9 cellular contexts compared by ENCODE assay signal in the genomic region with DNA sequence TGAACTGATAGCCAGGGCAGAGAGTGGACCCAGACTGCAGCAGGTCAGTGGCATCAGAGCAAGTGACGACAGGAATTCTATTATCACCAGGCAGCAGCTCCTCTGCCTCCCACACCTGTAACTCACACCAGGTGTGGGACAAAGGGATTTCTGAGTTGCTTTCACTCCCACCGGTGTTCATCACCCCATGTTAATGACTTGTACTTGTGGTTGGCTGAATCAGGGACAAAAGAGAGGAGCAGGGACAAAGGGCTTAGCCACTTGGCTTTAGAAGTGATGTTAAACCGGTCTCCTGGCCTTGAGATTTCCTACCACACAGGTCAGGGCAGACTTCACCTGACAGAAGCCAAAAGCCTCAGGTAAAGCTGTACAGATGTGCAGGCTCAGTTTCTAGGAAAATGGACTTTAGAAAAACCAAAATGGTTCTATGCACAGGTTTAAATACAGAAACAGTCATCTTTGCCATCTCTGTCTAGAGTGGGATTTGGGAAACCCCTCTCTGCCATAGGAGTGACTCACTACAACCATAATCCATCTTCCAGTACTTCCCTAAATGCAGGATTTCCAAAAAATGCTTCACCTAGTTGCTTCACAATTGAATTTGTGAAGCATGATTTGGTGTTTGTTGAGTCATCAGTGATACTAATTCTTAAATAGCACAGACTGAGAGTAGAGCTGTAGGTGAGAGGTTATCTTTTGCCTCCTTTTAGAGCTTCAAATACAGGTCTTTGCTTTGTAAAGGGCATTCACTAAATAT.
A peak's percentile ranks its signal among the peaks of the same experiment; 100 is the strongest.
DNase-seq lines count a peak whose midpoint lies in the region; ATAC-seq and TF ChIP-seq lines count a peak whose summit lies in the region.
"Had no signal": no experiment of that assay in that cellular context is flagged by ENCODE, and none has a peak within 500 bp of the region (broad histone marks: within the 10 kb centered on the region; RNA-seq: fewer than 3 reads in every experiment).

No MANE protein-coding gene starts in this region.

- ATAC-seq in Right ventricle myocardium superior (ENCODE audit: poor library complexity) (no peak), T-cell (replicated peaks in 1 of 4) (no peak), upper lobe of right lung (no peak), HG03442 (IDR thresholded peaks at IDR 0.05; ENCODE audit: unreplicated experiment) (no peak)

- peaks cover 44% of the 10 kb centered on the region for H3K36me3 Mint-ChIP-seq in T-cell
- H3K36me3 Mint-ChIP-seq in endodermal cell (ENCODE audit: low read depth): no peaks in the 10 kb centered on the region

- H3K36me3 ChIP-seq in cardiac muscle cell: no peaks in the 10 kb centered on the region
- H3K36me3 ChIP-seq in upper lobe of right lung: no peaks in the 10 kb centered on the region
- no peaks in the 10 kb centered on the region for H3K36me3 ChIP-seq in endodermal cell (ENCODE audit: control insufficient read depth, insufficient read depth, low read length)
- H3K36me3 ChIP-seq in H7 (replicated peaks; ENCODE audit: control insufficient read depth, insufficient read depth, low read length): no peaks in the 10 kb centered on the region
- H3K36me3 ChIP-seq: prostate gland had no signal

- TF ChIP-seq CTCF in cardiac muscle cell (IDR thresholded peaks at IDR 0.05; ENCODE audit: low read depth, low read length): no peak
- no peak for TF ChIP-seq CTCF in upper lobe of right lung (IDR thresholded peaks at IDR 0.05)
- no peak for TF ChIP-seq CTCF in endodermal cell (conservative IDR thresholded peaks at IDR 0.05)

- H3K27me3 Mint-ChIP-seq in T-cell (no peaks in the 10 kb centered on the region), endodermal cell (ENCODE audit: insufficient read depth) (peaks cover 2% of the 10 kb centered on the region)

- DNase-seq in cardiac muscle cell (ENCODE audit: low read depth in 1 of 2, low spot score in 1 of 2) (peak in 1 of 2 donors; percentile 48), Right ventricle myocardium superior (no peak), T-cell (no peak), glomerular visceral epithelial cell (ENCODE audit: extremely low spot score) (peak; percentile 22), upper lobe of right lung (no peak), endodermal cell (no peak), H7 (no peak)

- H3K4me1 Mint-ChIP-seq in T-cell: peaks cover 76 to 90% (median 89%) of the 10 kb centered on the region in 3 donors
- H3K4me1 Mint-ChIP-seq in endodermal cell: peaks cover 3% of the 10 kb centered on the region

- POLR2A ChIA-PET in T-cell (lab: Charles Lee): interaction anchor here in 1 of 2 donors (0.6 to 1.4 kb wide), 3 partner anchors 10 to 86 kb away, joined by 3 to 7 read pairs (median 5); no protein-coding TSS in a partner anchor

- no peaks in the 10 kb centered on the region for H3K9me3 ChIP-seq in cardiac muscle cell (ENCODE audit: low read depth)
- no peaks in the 10 kb centered on the region for H3K9me3 ChIP-seq in upper lobe of right lung
- H3K9me3 ChIP-seq in endodermal cell (ENCODE audit: control insufficient read depth, low read length): no peaks in the 10 kb centered on the region
- H3K9me3 ChIP-seq: prostate gland had no signal

- H3K27ac Mint-ChIP-seq in T-cell (peak overlapping the region; percentile 92 to 96), endodermal cell (no peak overlapping the region)

- H3K27ac ChIP-seq in cardiac muscle cell (peak overlapping the region; percentile 61), upper lobe of right lung (peak overlapping the region; percentile 94), endodermal cell (ENCODE audit: low read depth, low read length) (no peak overlapping the region)

- intact Hi-C loops in Right ventricle myocardium superior (cut with DNase I) (loop anchor here (10.0 kb wide), 1 partner anchor 45 kb away; no protein-coding TSS in a partner anchor), upper lobe of right lung (cut with DNase I) (no loop called here)

- H3K4me3 ChIP-seq in cardiac muscle cell: no peak overlapping the region
- H3K4me3 ChIP-seq in upper lobe of right lung: no peak overlapping the region
- no peak overlapping the region for H3K4me3 ChIP-seq in endodermal cell (ENCODE audit: low read length)
- H3K4me3 ChIP-seq in H7 (ENCODE audit: insufficient read depth, low read depth, low read length): no peak overlapping the region
- H3K4me3 ChIP-seq: prostate gland had no signal

- no peak overlapping the region for H3K9ac ChIP-seq in endodermal cell (ENCODE audit: extremely low read depth, low read length, poor library complexity, severe bottlenecking)

- H3K9me3 Mint-ChIP-seq in T-cell: no peaks in the 10 kb centered on the region
- no peaks in the 10 kb centered on the region for H3K9me3 Mint-ChIP-seq in endodermal cell

- H3K4me1 ChIP-seq in cardiac muscle cell (ENCODE audit: low read depth) (peaks cover 41% of the 10 kb centered on the region), upper lobe of right lung (peaks cover 58% of the 10 kb centered on the region), endodermal cell (ENCODE audit: control insufficient read depth, insufficient read depth, low read length) (no peaks in the 10 kb centered on the region)
- H3K4me1 ChIP-seq: prostate gland had no signal

- H3K4me3 Mint-ChIP-seq in T-cell: peak overlapping the region; percentile 10 to 63 (median 63)
- H3K4me3 Mint-ChIP-seq in endodermal cell: no peak overlapping the region

- H3K27me3 ChIP-seq in cardiac muscle cell (no peaks in the 10 kb centered on the region), upper lobe of right lung (no peaks in the 10 kb centered on the region), endodermal cell (ENCODE audit: control insufficient read depth, insufficient read depth, low read length, poor library complexity, severe bottlenecking) (no peaks in the 10 kb centered on the region), H7 (ENCODE audit: control insufficient read depth, insufficient read depth, low read length) (no peaks in the 10 kb centered on the region)

- CTCF ChIA-PET in T-cell (lab: Charles Lee): interaction anchor here (0.8 to 2.0 kb wide), 6 partner anchors 11 to 79 kb away, joined by 3 to 7 read pairs (median 3); no protein-coding TSS in a partner anchor

- WGBS in endodermal cell (ENCODE audit: insufficient coverage in 1 of 2, insufficient read length in 1 of 2), 2 experiments: 73 to 82% methylated on average over 1 to 3 of the region's 3 CpGs
